21 cellular contexts compared by ENCODE assay signal in the genomic region with DNA sequence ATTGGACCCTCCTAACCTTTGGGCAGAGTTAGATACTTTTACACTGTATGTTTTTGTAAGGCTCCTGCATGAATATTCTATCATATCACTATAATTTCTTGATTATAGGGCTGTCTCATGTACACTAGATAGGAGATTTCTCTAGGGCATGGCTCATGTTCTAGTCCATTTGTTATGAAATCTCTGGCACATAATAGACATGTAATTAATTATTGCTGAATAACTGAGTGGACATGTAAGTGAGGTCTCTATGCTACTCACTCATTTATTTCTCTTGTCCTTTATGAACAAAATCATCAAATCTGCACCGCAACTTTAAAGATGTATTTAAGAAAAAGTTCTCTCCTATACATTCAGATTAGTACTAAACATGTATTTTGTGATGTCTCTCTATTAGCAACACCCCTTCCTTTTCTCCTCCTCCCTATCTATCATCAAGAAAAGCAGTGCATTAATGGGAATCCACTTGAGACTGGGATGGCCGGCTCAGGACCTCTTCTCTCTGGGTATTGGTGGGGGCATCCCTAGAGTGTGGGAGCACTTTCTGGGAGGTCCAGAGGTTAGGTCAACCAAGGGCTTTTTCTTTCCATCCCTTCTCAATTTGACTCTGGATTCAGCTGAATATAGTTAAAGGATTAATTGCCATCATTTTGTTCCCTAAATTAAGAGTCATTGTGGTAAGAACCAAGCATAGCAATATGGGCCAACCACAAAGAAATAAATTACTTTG.
DNase-seq lines count a peak whose midpoint lies in the region; ATAC-seq, FAIRE-seq and TF ChIP-seq lines count a peak whose summit lies in the region.
"Had no signal": no experiment of that assay in that cellular context is flagged by ENCODE, and none has a peak within 500 bp of the region (broad histone marks: within the 10 kb centered on the region; RNA-seq: fewer than 3 reads in every experiment).

No MANE protein-coding gene starts in this region.

- H3K9me3 Mint-ChIP-seq in nephron progenitor cell: peaks cover under 1% of the 10 kb centered on the region
- H3K9me3 Mint-ChIP-seq: neural progenitor cell had no signal

- peak; percentile 13 for ATAC-seq in GM21619 (IDR thresholded peaks at IDR 0.05; ENCODE audit: unreplicated experiment)
- ATAC-seq in PC-3: peak; percentile 25
- no peak for ATAC-seq in K562
- no peak for ATAC-seq in GM19395 (IDR thresholded peaks at IDR 0.05; ENCODE audit: unreplicated experiment)
- ATAC-seq: right cardiac atrium had no signal

- TF ChIP-seq POLR2A in K562 (conservative IDR thresholded peaks at IDR 0.05): no peak
- no peak for TF ChIP-seq POLR2A in spleen (IDR thresholded peaks at IDR 0.05)

- TF ChIP-seq RAD21 in K562 (CRISPR knock-in tag; conservative IDR thresholded peaks at IDR 0.05 in 1 of 2, IDR thresholded peaks at IDR 0.05 in 1 of 2): no peak

- no peak overlapping the region for H3K4me3 Mint-ChIP-seq in nephron progenitor cell
- H3K4me3 Mint-ChIP-seq: neural progenitor cell had no signal

- H3K4me3 ChIP-seq in PC-3 (ENCODE audit: low read length): no peak overlapping the region
- no peak overlapping the region for H3K4me3 ChIP-seq in K562
- no peak overlapping the region for H3K4me3 ChIP-seq in spleen
- H3K4me3 ChIP-seq: lung, neural progenitor cell, thyroid gland had no signal

- peak overlapping the region; percentile 54 for H3K4me2 ChIP-seq in PC-3 (ENCODE audit: low read length)
- H3K4me2 ChIP-seq in K562 (ENCODE audit: insufficient read depth, low read length): no peak overlapping the region
- H3K4me2 ChIP-seq: neural progenitor cell had no signal

- in situ Hi-C loops in K562 (cut with MboI): no loop called here

- H2AFZ ChIP-seq in PC-3 (ENCODE audit: low read length) (no peak overlapping the region), K562 (ENCODE audit: low read depth, low read length) (peak overlapping the region; percentile 35)
- H2AFZ ChIP-seq: neural progenitor cell had no signal

- peak overlapping the region; percentile 91 for H3K9ac ChIP-seq in PC-3 (ENCODE audit: low read length)
- H3K9ac ChIP-seq in K562 (ENCODE audit: insufficient read depth in 1 of 2, low read depth in 2 of 2, low read length in 2 of 2): no peak overlapping the region
- H3K9ac ChIP-seq: neural progenitor cell had no signal

- peaks cover 4% of the 10 kb centered on the region for H3K4me1 Mint-ChIP-seq in nephron progenitor cell

- no peaks in the 10 kb centered on the region for H4K20me1 ChIP-seq in PC-3 (ENCODE audit: low read length)
- no peaks in the 10 kb centered on the region for H4K20me1 ChIP-seq in K562 (replicated peaks; ENCODE audit: control insufficient read depth, insufficient read depth, low read length)

- no peaks in the 10 kb centered on the region for H3K9me2 ChIP-seq in PC-3 (replicated peaks; ENCODE audit: low read length)

- BruUV-seq in PC-3 (replicated peaks; lab: Mats Ljungman, UMichigan) (TSS peak; percentile 85), K562 (replicated peaks; lab: Mats Ljungman, UMichigan) (no TSS peak)

- TF ChIP-seq CTCF in PC-3 (conservative IDR thresholded peaks at IDR 0.05; ENCODE audit: low read depth, low read length) (no peak), K562 (IDR thresholded peaks at IDR 0.05 in 2 of 3, conservative IDR thresholded peaks at IDR 0.05 in 1 of 3; ENCODE audit: insufficient read depth in 2 of 3, low read depth in 1 of 3, low read length in 3 of 3) (no peak), nephron progenitor cell (IDR thresholded peaks at IDR 0.05) (no peak), spleen (IDR thresholded peaks at IDR 0.05 in 8 of 11, conservative IDR thresholded peaks at IDR 0.05 in 3 of 11) (no peak)

- H3K36me3 ChIP-seq in PC-3 (ENCODE audit: low read depth, low read length) (no peaks in the 10 kb centered on the region), K562 (ENCODE audit: control insufficient read depth, insufficient read depth, low read length) (no peaks in the 10 kb centered on the region), spleen (no peaks in the 10 kb centered on the region)
- H3K36me3 ChIP-seq: neural progenitor cell, thyroid gland had no signal

- peaks cover 13% of the 10 kb centered on the region for H3F3A ChIP-seq in PC-3 (ENCODE audit: low read length, unreplicated experiment)

- 43% methylated on average over 2 of the region's 2 CpGs for WGBS in K562 (ENCODE audit: insufficient coverage, low coverage, missing lambda C conversion rate)
- 88 to 94% (median 91%) methylated on average over 2 of the region's 2 CpGs for WGBS in spleen, 5 donors

- POLR2A ChIA-PET in PC-3 (lab: Charles Lee; ENCODE audit: unreplicated experiment) (interaction anchor here (0.6 to 1.5 kb wide), 2 partner anchors 25 to 47 kb away, joined by 3 to 5 read pairs; no protein-coding TSS in a partner anchor), K562 (lab: Yijun Ruan, JAX) (no interaction called here)

- H3K27me3 ChIP-seq in PC-3 (ENCODE audit: low read length) (no peaks in the 10 kb centered on the region), K562 (ENCODE audit: control insufficient read depth in 2 of 2, insufficient read depth in 2 of 2, low read length in 2 of 2) (no peaks in the 10 kb centered on the region), spleen (replicated peaks in 1 of 7) (peaks cover 0 to 5% (median 0%) of the 10 kb centered on the region in 7 donors)
- H3K27me3 ChIP-seq: neural progenitor cell, thyroid gland had no signal

- H3K4me1 ChIP-seq in PC-3 (ENCODE audit: insufficient read depth, low read length) (peaks cover 35% of the 10 kb centered on the region), K562 (replicated peaks in 1 of 2; ENCODE audit: control insufficient read depth in 2 of 2, insufficient read depth in 2 of 2, low read length in 2 of 2) (peaks cover 0 to 40% of the 10 kb centered on the region in 2 experiments; a peak in 3 of 5 replicates), spleen (no peaks in the 10 kb centered on the region)
- H3K4me1 ChIP-seq: neural progenitor cell, thyroid gland had no signal

- H3K79me2 ChIP-seq in PC-3 (ENCODE audit: low read length): peaks cover 11% of the 10 kb centered on the region; the same call in 1 of the 2 replicates
- no peaks in the 10 kb centered on the region for H3K79me2 ChIP-seq in K562 (ENCODE audit: control insufficient read depth, insufficient read depth, low read length)

- H3K36me3 Mint-ChIP-seq in nephron progenitor cell (ENCODE audit: low read depth): no peaks in the 10 kb centered on the region
- H3K36me3 Mint-ChIP-seq: neural progenitor cell had no signal

- CTCF ChIA-PET in PC-3 (lab: Charles Lee): no interaction called here
- CTCF ChIA-PET in K562 (lab: Yijun Ruan, JAX; ENCODE audit: low intra/inter-chr PET ratio): no interaction called here

- no peak for FAIRE-seq in K562 (lab: Jason Lieb, UNC)
- FAIRE-seq: frontal cortex had no signal

- H3K27ac ChIP-seq in PC-3 (ENCODE audit: low read length): peak overlapping the region; percentile 99
- H3K27ac ChIP-seq in K562 (ENCODE audit: extremely low read depth, low read depth, low read length): peak overlapping the region; percentile 70; the same call in 1 of the 3 replicates
- no peak overlapping the region for H3K27ac ChIP-seq in spleen
- H3K27ac ChIP-seq: C4-2B, neural progenitor cell, thyroid gland, VCaP had no signal

- intact Hi-C loops in PC-3 (cut with micrococcal nuclease) (loop anchor here (2.0 kb wide), 1 partner anchor 48 kb away; no protein-coding TSS in a partner anchor), K562 (cut with micrococcal nuclease) (no loop called here), spleen (cut with DNase I; ENCODE audit: low total_unique reads) (no loop called here)

- H3K27ac Mint-ChIP-seq in nephron progenitor cell: peak overlapping the region; percentile 1
- H3K27ac Mint-ChIP-seq: neural progenitor cell had no signal

- no peak for TF ChIP-seq EP300 in K562 (IDR thresholded peaks at IDR 0.05; ENCODE audit: low read length)

- H3K27me3 Mint-ChIP-seq in nephron progenitor cell (ENCODE audit: low read depth, poor library complexity): no peaks in the 10 kb centered on the region

- DNase-seq in PC-3 (no peak), K562 (ENCODE audit: extremely low read depth in 1 of 4, low spot score in 3 of 4) (no peak), nephron progenitor cell (no peak), GOT3 (lab: John Stamatoyannopoulos, UW) (no peak), spleen (no peak), NCI-H748 (lab: John Stamatoyannopoulos, UW; ENCODE audit: unreplicated experiment) (no peak)
- DNase-seq: activated naive CD4-positive, alpha-beta T cell; effector CD4-positive, alpha-beta T cell; NCI-H1930; NCI-H524 treated with DMSO at 0.1 percent for 48 hours; OCI-M1; right cardiac atrium; stimulated activated CD4-positive, alpha-beta T cell treated with anti-CD3 and anti-CD28 coated beads, Interleukin-2, amount 100 ng/mL, for 48 hours; thyroid gland had no signal

- no peaks in the 10 kb centered on the region for H3K9me3 ChIP-seq in PC-3 (ENCODE audit: low read length)
- no peaks in the 10 kb centered on the region for H3K9me3 ChIP-seq in K562 (replicated peaks; ENCODE audit: control insufficient read depth, insufficient read depth, low read depth, low read length)
- no peaks in the 10 kb centered on the region for H3K9me3 ChIP-seq in spleen
- H3K9me3 ChIP-seq: thyroid gland had no signal

- no peaks in the 10 kb centered on the region for H3K9me1 ChIP-seq in K562 (ENCODE audit: control insufficient read depth, insufficient read depth, low read length)

TF ChIP-seq in K562, 482 proteins besides CTCF, POLR2A, EP300 and RAD21:
- TF ChIP-seq SIRT6 (IDR thresholded peaks at IDR 0.05; ENCODE audit: low read depth, low read length): no peak
- no peak for TF ChIP-seq CTCFL (IDR thresholded peaks at IDR 0.05; ENCODE audit: borderline replicate concordance, insufficient read depth, low read depth, low read length, poor library complexity, severe bottlenecking)
- TF ChIP-seq ZBED1 (IDR thresholded peaks at IDR 0.05): no peak
- TF ChIP-seq BHLHE40 (IDR thresholded peaks at IDR 0.05; ENCODE audit: low read length): no peak

Comparison
In these comparisons a context has a peak if more than half of its experiments do, and no peak if none do; other contexts are left out.
1. ATAC-seq: peak in GM21619 (single experiment) and PC-3 (single experiment); none in K562 (single experiment) and GM19395 (single experiment).
2. H3K27ac ChIP-seq: peak in PC-3 (single experiment) and K562 (single experiment); none in spleen (0 of 8).